1 cellular context compared by ENCODE assay signal in genomic region chr7:5139998-5140397, GRCh38.
TF ChIP-seq lines count a peak whose summit lies in the region.

No MANE protein-coding gene starts in this region.

TF ChIP-seq in K562, 482 proteins besides CTCF, POLR2A, EP300 and RAD21 (continued from another document):
- TF ChIP-seq ZBTB33 (CRISPR knock-in tag; IDR thresholded peaks at IDR 0.05) = peak; percentile 43; the same call in 1 of the 2 replicates
- 0 out of 2 replicates have a peak, but pooled peaks have one; percentile 5 for TF ChIP-seq JUND (IDR thresholded peaks at IDR 0.05; ENCODE audit: borderline replicate concordance, low read depth, low read length)
- no peak for TF ChIP-seq JUND (tag; IDR thresholded peaks at IDR 0.05; ENCODE audit: borderline replicate concordance, low read depth, low read length)
